In the genomic region with DNA sequence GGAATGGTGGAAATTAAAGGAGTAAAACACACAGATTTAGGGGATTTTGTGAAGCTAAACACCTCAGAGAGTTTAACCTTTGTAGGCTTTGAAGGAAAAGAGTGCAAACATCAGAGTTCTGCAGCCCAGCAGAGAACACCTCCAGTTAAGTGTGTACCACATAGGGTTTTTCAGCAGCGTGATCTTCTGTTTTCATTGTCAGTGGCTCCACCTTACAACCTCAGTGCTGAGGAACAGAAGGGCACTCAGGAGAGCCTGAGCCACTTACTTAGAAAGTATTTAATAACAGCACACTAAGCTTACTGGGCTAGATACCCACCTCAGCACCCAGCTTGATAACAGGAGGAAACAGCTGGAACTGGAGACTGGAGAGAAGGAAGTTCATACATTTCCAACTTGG, we compare ENCODE assay signal across 1 cellular context.
TF ChIP-seq lines count a peak whose summit lies in the region.

No MANE protein-coding gene starts in this region.

TF ChIP-seq in HCT116, 20 proteins besides CTCF, POLR2A, EP300 and RAD21 (continued from another document):
- TF ChIP-seq, protein P1, sequence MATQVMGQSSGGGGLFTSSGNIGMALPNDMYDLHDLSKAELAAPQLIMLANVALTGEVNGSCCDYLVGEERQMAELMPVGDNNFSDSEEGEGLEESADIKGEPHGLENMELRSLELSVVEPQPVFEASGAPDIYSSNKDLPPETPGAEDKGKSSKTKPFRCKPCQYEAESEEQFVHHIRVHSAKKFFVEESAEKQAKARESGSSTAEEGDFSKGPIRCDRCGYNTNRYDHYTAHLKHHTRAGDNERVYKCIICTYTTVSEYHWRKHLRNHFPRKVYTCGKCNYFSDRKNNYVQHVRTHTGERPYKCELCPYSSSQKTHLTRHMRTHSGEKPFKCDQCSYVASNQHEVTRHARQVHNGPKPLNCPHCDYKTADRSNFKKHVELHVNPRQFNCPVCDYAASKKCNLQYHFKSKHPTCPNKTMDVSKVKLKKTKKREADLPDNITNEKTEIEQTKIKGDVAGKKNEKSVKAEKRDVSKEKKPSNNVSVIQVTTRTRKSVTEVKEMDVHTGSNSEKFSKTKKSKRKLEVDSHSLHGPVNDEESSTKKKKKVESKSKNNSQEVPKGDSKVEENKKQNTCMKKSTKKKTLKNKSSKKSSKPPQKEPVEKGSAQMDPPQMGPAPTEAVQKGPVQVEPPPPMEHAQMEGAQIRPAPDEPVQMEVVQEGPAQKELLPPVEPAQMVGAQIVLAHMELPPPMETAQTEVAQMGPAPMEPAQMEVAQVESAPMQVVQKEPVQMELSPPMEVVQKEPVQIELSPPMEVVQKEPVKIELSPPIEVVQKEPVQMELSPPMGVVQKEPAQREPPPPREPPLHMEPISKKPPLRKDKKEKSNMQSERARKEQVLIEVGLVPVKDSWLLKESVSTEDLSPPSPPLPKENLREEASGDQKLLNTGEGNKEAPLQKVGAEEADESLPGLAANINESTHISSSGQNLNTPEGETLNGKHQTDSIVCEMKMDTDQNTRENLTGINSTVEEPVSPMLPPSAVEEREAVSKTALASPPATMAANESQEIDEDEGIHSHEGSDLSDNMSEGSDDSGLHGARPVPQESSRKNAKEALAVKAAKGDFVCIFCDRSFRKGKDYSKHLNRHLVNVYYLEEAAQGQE (IDR thresholded peaks at IDR 0.05; ENCODE audit: low read depth): no peak
- TF ChIP-seq, protein P2, sequence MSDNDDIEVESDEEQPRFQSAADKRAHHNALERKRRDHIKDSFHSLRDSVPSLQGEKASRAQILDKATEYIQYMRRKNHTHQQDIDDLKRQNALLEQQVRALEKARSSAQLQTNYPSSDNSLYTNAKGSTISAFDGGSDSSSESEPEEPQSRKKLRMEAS (IDR thresholded peaks at IDR 0.05): no peak
- TF ChIP-seq POLR2AphosphoS5 (IDR thresholded peaks at IDR 0.05; ENCODE audit: low read depth, low read length) (no peak), SRF (IDR thresholded peaks at IDR 0.05; ENCODE audit: low read depth) (no peak), CEBPB (IDR thresholded peaks at IDR 0.05; ENCODE audit: low read depth) (no peak), EZH2phosphoT487 (IDR thresholded peaks at IDR 0.05; ENCODE audit: borderline replicate concordance) (no peak), ZNF274 (IDR thresholded peaks at IDR 0.05; ENCODE audit: low read depth, low read length) (no peak), CBX3 (IDR thresholded peaks at IDR 0.05; ENCODE audit: low read depth) (no peak), ATF3 (IDR thresholded peaks at IDR 0.05) (no peak), SIN3A (IDR thresholded peaks at IDR 0.05; ENCODE audit: low read depth) (no peak), ELF1 (IDR thresholded peaks at IDR 0.05; ENCODE audit: borderline replicate concordance, low read depth) (no peak), TCF7L2 (IDR thresholded peaks at IDR 0.05; ENCODE audit: borderline replicate concordance, extremely low read depth, insufficient read depth, insufficient read length) (no peak)
- TF ChIP-seq, protein P3, sequence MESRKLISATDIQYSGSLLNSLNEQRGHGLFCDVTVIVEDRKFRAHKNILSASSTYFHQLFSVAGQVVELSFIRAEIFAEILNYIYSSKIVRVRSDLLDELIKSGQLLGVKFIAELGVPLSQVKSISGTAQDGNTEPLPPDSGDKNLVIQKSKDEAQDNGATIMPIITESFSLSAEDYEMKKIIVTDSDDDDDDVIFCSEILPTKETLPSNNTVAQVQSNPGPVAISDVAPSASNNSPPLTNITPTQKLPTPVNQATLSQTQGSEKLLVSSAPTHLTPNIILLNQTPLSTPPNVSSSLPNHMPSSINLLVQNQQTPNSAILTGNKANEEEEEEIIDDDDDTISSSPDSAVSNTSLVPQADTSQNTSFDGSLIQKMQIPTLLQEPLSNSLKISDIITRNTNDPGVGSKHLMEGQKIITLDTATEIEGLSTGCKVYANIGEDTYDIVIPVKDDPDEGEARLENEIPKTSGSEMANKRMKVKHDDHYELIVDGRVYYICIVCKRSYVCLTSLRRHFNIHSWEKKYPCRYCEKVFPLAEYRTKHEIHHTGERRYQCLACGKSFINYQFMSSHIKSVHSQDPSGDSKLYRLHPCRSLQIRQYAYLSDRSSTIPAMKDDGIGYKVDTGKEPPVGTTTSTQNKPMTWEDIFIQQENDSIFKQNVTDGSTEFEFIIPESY (IDR thresholded peaks at IDR 0.05; ENCODE audit: extremely low read depth, insufficient replicate concordance, low read length): no peak
